1 cellular context compared by ENCODE assay signal in genomic region chr11:66969584-66970205, GRCh38.
TF ChIP-seq lines count a peak whose summit lies in the region.

No MANE protein-coding gene starts in this region.

TF ChIP-seq in H1, 55 proteins besides CTCF, POLR2A, EP300 and RAD21 (continued from another document):
- TF ChIP-seq CHD7 (IDR thresholded peaks at IDR 0.05; ENCODE audit: insufficient replicate concordance, low read length): no peak
- no peak for TF ChIP-seq SRF (IDR thresholded peaks at IDR 0.05; ENCODE audit: low read depth, low read length)
- TF ChIP-seq POLR2AphosphoS5 (IDR thresholded peaks at IDR 0.05; ENCODE audit: low read depth, low read length): no peak
- TF ChIP-seq FOSL1 (IDR thresholded peaks at IDR 0.05; ENCODE audit: insufficient read depth, low read depth, low read length): no peak
- no peak for TF ChIP-seq MAFK (IDR thresholded peaks at IDR 0.05; ENCODE audit: low read depth, low read length)
- TF ChIP-seq E2F6 (IDR thresholded peaks at IDR 0.05): no peak
- TF ChIP-seq RFX5 (IDR thresholded peaks at IDR 0.05; ENCODE audit: borderline replicate concordance, low read depth, low read length): no peak
- TF ChIP-seq KDM4A (IDR thresholded peaks at IDR 0.05; ENCODE audit: low read depth, low read length, severe bottlenecking): no peak
- no peak for TF ChIP-seq USF2 (IDR thresholded peaks at IDR 0.05; ENCODE audit: low read length)
- no peak for TF ChIP-seq HDAC2 (IDR thresholded peaks at IDR 0.05; ENCODE audit: borderline replicate concordance in 1 of 2, low read depth in 2 of 2, low read length in 2 of 2)
- no peak for TF ChIP-seq CHD1 (IDR thresholded peaks at IDR 0.05; ENCODE audit: low read depth, low read length)
- TF ChIP-seq TAF7 (optimal IDR thresholded peaks at IDR 0.05; ENCODE audit: borderline replicate concordance, low read depth, low read length): no peak
- no peak for TF ChIP-seq JUND (IDR thresholded peaks at IDR 0.05; ENCODE audit: low read length)
- TF ChIP-seq EGR1 (IDR thresholded peaks at IDR 0.05; ENCODE audit: borderline replicate concordance, low read depth, low read length): no peak
- no peak for TF ChIP-seq CHD2 (IDR thresholded peaks at IDR 0.05; ENCODE audit: low read length)
- TF ChIP-seq KDM5A (IDR thresholded peaks at IDR 0.05; ENCODE audit: low read length): no peak
